In genomic region chr9:4084440-4084818, GRCh38 we compare ENCODE assay signal across 15 cellular contexts.
DNase-seq lines count a peak whose midpoint lies in the region; ATAC-seq, FAIRE-seq and TF ChIP-seq lines count a peak whose summit lies in the region.
"Had no signal": no experiment of that assay in that cellular context is flagged by ENCODE, and none has a peak within 500 bp of the region (broad histone marks: within the 10 kb centered on the region; RNA-seq: fewer than 3 reads in every experiment).

No MANE protein-coding gene starts in this region.

- peak overlapping the region in 26 of 59 donors; percentile 4 to 69 (median 33) for H3K27ac ChIP-seq in dorsolateral prefrontal cortex
- peak overlapping the region; percentile 23 for H3K27ac ChIP-seq in layer of hippocampus (ENCODE audit: low read depth, low read length)
- H3K27ac ChIP-seq: ascending aorta had no signal

- no peak for TF ChIP-seq CTCF in dorsolateral prefrontal cortex (IDR thresholded peaks at IDR 0.05 in 54 of 56, conservative IDR thresholded peaks at IDR 0.05 in 2 of 56; ENCODE audit: low read depth in 1 of 56, partially characterized antibody in 56 of 56)

- ATAC-seq in HG03196 (IDR thresholded peaks at IDR 0.05; ENCODE audit: unreplicated experiment): no peak
- ATAC-seq: activated T-cell treated with anti-CD3 and anti-CD28 coated beads, Interleukin-2, amount 50 U/mL, for 4 hours had no signal

- no peak for TF ChIP-seq POLR2A in H54 (IDR thresholded peaks at IDR 0.05; ENCODE audit: low read depth, low read length)
- TF ChIP-seq POLR2A in erythroblast (IDR thresholded peaks at IDR 0.05; ENCODE audit: low read length): no peak

- intact Hi-C loops in dorsolateral prefrontal cortex (cut with DNase I): no loop called here

- FAIRE-seq in H54 (lab: Jason Lieb, UNC): peak; percentile 33

- DNase-seq in H54 (ENCODE audit: insufficient read length, low spot score) (no peak), dorsolateral prefrontal cortex (peak in 8 of 10 donors; percentile 48 to 83 (median 68)), putamen (ENCODE audit: low spot score) (peak; percentile 9), NCI-H146 treated with DMSO at 0.1 percent for 48 hours (lab: John Stamatoyannopoulos, UW; ENCODE audit: unreplicated experiment) (no peak), erythroblast (lab: John Stamatoyannopoulos, UW) (no peak), NCI-H526 treated with DMSO at 0.1 percent for 48 hours (lab: John Stamatoyannopoulos, UW) (no peak)
- DNase-seq: activated CD4-positive, alpha-beta T cell treated with anti-CD3 and anti-CD28 coated beads for 1 hour; activated T-cell treated with anti-CD3 and anti-CD28 coated beads, Interleukin-2, amount 50 U/mL, for 4 hours; KG1; NCI-H2081; stimulated activated CD4-positive, alpha-beta T cell treated with anti-CD3 and anti-CD28 coated beads, Interleukin-15, amount 100 ng/mL, for 24 hours; SW 1271 had no signal

- peak overlapping the region in 28 of 59 donors; percentile 3 to 50 (median 20) for H3K4me3 ChIP-seq in dorsolateral prefrontal cortex
- H3K4me3 ChIP-seq: ascending aorta had no signal

- H3K27me3 ChIP-seq in dorsolateral prefrontal cortex (no peaks in the 10 kb centered on the region), layer of hippocampus (ENCODE audit: control insufficient read depth, insufficient read depth, low read length) (no peaks in the 10 kb centered on the region)
- H3K27me3 ChIP-seq: ascending aorta had no signal

Comparison
In these comparisons a context has a peak if more than half of its experiments do, and no peak if none do; other contexts are left out.
1. DNase-seq: peak in dorsolateral prefrontal cortex (8 of 10) and putamen (single experiment); none in H54 (single experiment), NCI-H146 treated with DMSO at 0.1 percent for 48 hours (single experiment), erythroblast (0 of 2) and NCI-H526 treated with DMSO at 0.1 percent for 48 hours (single experiment).